In the genomic region with DNA sequence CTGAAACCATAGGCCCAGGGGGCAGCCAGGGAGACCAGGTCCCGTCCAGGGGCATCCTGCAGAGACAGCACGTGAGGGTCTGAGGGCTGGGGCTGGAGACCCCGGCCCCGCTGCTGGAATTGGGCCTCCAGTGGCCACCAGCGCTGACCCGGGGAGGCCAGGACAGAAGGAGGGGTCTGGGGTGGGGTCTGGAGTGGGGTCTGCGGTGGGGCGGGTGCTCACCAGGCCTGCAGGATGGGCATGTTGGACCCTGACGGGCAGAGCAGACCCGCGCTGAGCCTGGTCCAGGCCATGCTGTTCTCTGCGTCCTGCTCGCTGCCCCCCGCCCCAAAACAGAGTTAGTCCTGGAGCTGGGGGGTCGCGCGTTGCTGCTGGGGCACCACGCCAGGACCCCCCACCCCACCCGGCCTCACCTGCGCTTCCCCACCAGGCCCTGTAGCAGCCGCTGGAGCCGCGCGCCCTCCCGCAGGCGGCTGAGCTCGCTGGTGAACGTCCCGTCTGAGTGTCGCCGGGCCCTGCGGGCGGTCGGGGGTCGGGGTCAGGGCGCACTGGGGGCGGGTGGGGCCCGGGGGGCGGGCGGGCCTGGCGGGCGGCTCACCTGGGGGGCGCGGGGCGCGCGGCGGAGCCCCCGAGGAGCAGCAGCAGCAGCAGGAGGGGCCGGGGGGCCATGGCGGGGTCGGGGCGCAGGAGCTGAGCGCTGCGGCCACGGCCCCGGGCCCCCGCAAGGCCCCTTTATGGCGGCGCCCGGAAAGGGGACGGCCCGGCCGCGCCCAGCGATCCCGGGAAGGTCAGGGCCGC, we compare ENCODE assay signal across 1 cellular context.
TF ChIP-seq lines count a peak whose summit lies in the region.

A gene with protein sequence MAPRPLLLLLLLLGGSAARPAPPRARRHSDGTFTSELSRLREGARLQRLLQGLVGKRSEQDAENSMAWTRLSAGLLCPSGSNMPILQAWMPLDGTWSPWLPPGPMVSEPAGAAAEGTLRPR (minus strand): TSS at position 707 of the 798 bp plus-strand sequence. CDS start 38 bp downstream, at position 669.

TF ChIP-seq in HCT116, 20 proteins besides CTCF, POLR2A, EP300 and RAD21 (continued from another document):
- TF ChIP-seq, protein P1, sequence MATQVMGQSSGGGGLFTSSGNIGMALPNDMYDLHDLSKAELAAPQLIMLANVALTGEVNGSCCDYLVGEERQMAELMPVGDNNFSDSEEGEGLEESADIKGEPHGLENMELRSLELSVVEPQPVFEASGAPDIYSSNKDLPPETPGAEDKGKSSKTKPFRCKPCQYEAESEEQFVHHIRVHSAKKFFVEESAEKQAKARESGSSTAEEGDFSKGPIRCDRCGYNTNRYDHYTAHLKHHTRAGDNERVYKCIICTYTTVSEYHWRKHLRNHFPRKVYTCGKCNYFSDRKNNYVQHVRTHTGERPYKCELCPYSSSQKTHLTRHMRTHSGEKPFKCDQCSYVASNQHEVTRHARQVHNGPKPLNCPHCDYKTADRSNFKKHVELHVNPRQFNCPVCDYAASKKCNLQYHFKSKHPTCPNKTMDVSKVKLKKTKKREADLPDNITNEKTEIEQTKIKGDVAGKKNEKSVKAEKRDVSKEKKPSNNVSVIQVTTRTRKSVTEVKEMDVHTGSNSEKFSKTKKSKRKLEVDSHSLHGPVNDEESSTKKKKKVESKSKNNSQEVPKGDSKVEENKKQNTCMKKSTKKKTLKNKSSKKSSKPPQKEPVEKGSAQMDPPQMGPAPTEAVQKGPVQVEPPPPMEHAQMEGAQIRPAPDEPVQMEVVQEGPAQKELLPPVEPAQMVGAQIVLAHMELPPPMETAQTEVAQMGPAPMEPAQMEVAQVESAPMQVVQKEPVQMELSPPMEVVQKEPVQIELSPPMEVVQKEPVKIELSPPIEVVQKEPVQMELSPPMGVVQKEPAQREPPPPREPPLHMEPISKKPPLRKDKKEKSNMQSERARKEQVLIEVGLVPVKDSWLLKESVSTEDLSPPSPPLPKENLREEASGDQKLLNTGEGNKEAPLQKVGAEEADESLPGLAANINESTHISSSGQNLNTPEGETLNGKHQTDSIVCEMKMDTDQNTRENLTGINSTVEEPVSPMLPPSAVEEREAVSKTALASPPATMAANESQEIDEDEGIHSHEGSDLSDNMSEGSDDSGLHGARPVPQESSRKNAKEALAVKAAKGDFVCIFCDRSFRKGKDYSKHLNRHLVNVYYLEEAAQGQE (IDR thresholded peaks at IDR 0.05; ENCODE audit: low read depth): no peak
- TF ChIP-seq CEBPB (IDR thresholded peaks at IDR 0.05; ENCODE audit: low read depth) (no peak), EZH2 (IDR thresholded peaks at IDR 0.05) (no peak), SIN3A (IDR thresholded peaks at IDR 0.05; ENCODE audit: low read depth) (no peak), JUND (IDR thresholded peaks at IDR 0.05) (no peak), EGR1 (IDR thresholded peaks at IDR 0.05; ENCODE audit: low read depth) (no peak), SRF (IDR thresholded peaks at IDR 0.05; ENCODE audit: low read depth) (no peak), SP1 (IDR thresholded peaks at IDR 0.05; ENCODE audit: low read depth) (no peak), ELF1 (IDR thresholded peaks at IDR 0.05; ENCODE audit: borderline replicate concordance, low read depth) (no peak)
- TF ChIP-seq, protein P2, sequence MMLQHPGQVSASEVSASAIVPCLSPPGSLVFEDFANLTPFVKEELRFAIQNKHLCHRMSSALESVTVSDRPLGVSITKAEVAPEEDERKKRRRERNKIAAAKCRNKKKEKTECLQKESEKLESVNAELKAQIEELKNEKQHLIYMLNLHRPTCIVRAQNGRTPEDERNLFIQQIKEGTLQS (IDR thresholded peaks at IDR 0.05): no peak
